ENCODE assay signal across 17 cellular contexts in genomic region chr20:58374027-58374850, GRCh38. TPM values are rescaled to one million over a fixed set of nuclear protein-coding genes. Genes with fewer than 3 reads are reported as not detected.
DNase-seq lines count a peak whose midpoint lies in the region; ATAC-seq, FAIRE-seq and TF ChIP-seq lines count a peak whose summit lies in the region.
"Had no signal": no experiment of that assay in that cellular context is flagged by ENCODE, and none has a peak within 500 bp of the region (broad histone marks: within the 10 kb centered on the region; RNA-seq: fewer than 3 reads in every experiment).

No MANE protein-coding gene starts in this region.

- no peak overlapping the region for H2BK20ac ChIP-seq in IMR-90 (ENCODE audit: low read depth, low read length)

- no peaks in the 10 kb centered on the region for H3K9me3 Mint-ChIP-seq in activated T-helper 2 cell treated with anti-CD3 and anti-CD28 coated beads, Interferon-gamma antibody, Interleukin-2, Interleukin-4, amounts not matched to agents 10 μg/mL and 5 μg/mL and 100 μg/mL, durations not matched to agents 14 hours and 24 hours and 36 hours
- H3K9me3 Mint-ChIP-seq: effector memory CD8-positive, alpha-beta T cell; stimulated activated naive CD8-positive, alpha-beta T cell treated with anti-CD3 and anti-CD28 coated beads, Interleukin-15, amount 100 ng/mL, for 72 hours had no signal

- H3K14ac ChIP-seq in IMR-90 (replicated peaks; ENCODE audit: low read depth, low read length), result peak overlapping the region; percentile 29; the same call in 1 of the 2 replicates

- H3K27me3 ChIP-seq in IMR-90 (ENCODE audit: control insufficient read depth, insufficient read depth, low read length) (no peaks in the 10 kb centered on the region), adrenal gland (no peaks in the 10 kb centered on the region)
- H3K27me3 ChIP-seq: BE2C had no signal

- H3K9ac ChIP-seq in IMR-90 (ENCODE audit: low read depth, low read length), result no peak overlapping the region

- TF ChIP-seq POLR2A in IMR-90 (IDR thresholded peaks at IDR 0.05; ENCODE audit: low read depth, low read length) (no peak), adrenal gland (IDR thresholded peaks at IDR 0.05) (no peak), GM12891 (IDR thresholded peaks at IDR 0.05; ENCODE audit: low read depth, low read length) (no peak)

- H3K18ac ChIP-seq in IMR-90 (ENCODE audit: low read depth, low read length), result no peak overlapping the region

- H3K4me3 ChIP-seq in IMR-90 (ENCODE audit: insufficient read depth, low read depth, low read length) (no peak overlapping the region), adrenal gland (no peak overlapping the region)

- no peak overlapping the region for H3K4me3 Mint-ChIP-seq in activated T-helper 2 cell treated with anti-CD3 and anti-CD28 coated beads, Interferon-gamma antibody, Interleukin-2, Interleukin-4, amounts not matched to agents 10 μg/mL and 5 μg/mL and 100 μg/mL, durations not matched to agents 14 hours and 24 hours and 36 hours (ENCODE audit: low read depth)
- H3K4me3 Mint-ChIP-seq: activated naive CD8-positive, alpha-beta T cell; effector memory CD8-positive, alpha-beta T cell; stimulated activated naive CD8-positive, alpha-beta T cell treated with anti-CD3 and anti-CD28 coated beads, Interleukin-15, amount 100 ng/mL, for 72 hours had no signal

- no peaks in the 10 kb centered on the region for H3K36me3 ChIP-seq in IMR-90 (ENCODE audit: control insufficient read depth, insufficient read depth, low read length)
- H3K36me3 ChIP-seq in adrenal gland (replicated peaks in 1 of 2), result no peaks in the 10 kb centered on the region
- H3K36me3 ChIP-seq: BE2C had no signal

- TF ChIP-seq CTCF in IMR-90 (conservative IDR thresholded peaks at IDR 0.05; ENCODE audit: low read depth, low read length), result no peak
- no peak for TF ChIP-seq CTCF in adrenal gland (IDR thresholded peaks at IDR 0.05)

- peak overlapping the region; percentile 52 for H3K4me2 ChIP-seq in IMR-90 (ENCODE audit: low read depth, low read length)

- CTCF ChIA-PET in IMR-90 (lab: Yijun Ruan, JAX), result no interaction called here

- H4K91ac ChIP-seq in IMR-90 (ENCODE audit: insufficient read depth, low read depth, low read length), result no peak overlapping the region

- dilution Hi-C loops in IMR-90 (cut with HindIII; ENCODE audit: low sequenced_read_pairs, unreplicated experiment), result no loop called here

- no TSS peak for BruUV-seq in IMR-90 (replicated peaks; lab: Mats Ljungman, UMichigan)

- peak overlapping the region; percentile 30; the same call in 1 of the 2 replicates for H2AK5ac ChIP-seq in IMR-90 (ENCODE audit: low read depth, low read length)

- H3K27ac ChIP-seq in IMR-90 (ENCODE audit: insufficient read depth, low read length), result no peak overlapping the region
- peak overlapping the region in 4 of 5 donors; percentile 40 to 78 (median 50) for H3K27ac ChIP-seq in adrenal gland

- no peak overlapping the region for H2AK9ac ChIP-seq in IMR-90 (replicated peaks; ENCODE audit: low read depth, low read length, poor library complexity)

- H3K9me3 ChIP-seq in IMR-90 (ENCODE audit: control insufficient read depth, insufficient read depth, low read length), result no peaks in the 10 kb centered on the region
- no peaks in the 10 kb centered on the region for H3K9me3 ChIP-seq in adrenal gland (replicated peaks in 1 of 3)
- H3K9me3 ChIP-seq: BE2C had no signal

- ATAC-seq in IMR-90 (ENCODE audit: low read depth), result no peak
- ATAC-seq: effector memory CD8-positive, alpha-beta T cell; stimulated activated naive CD8-positive, alpha-beta T cell treated with anti-CD3 and anti-CD28 coated beads, Interleukin-15, amount 100 ng/mL, for 72 hours had no signal

- peaks cover 17% of the 10 kb centered on the region for H3K27me3 Mint-ChIP-seq in activated T-helper 2 cell treated with anti-CD3 and anti-CD28 coated beads, Interferon-gamma antibody, Interleukin-2, Interleukin-4, amounts not matched to agents 10 μg/mL and 5 μg/mL and 100 μg/mL, durations not matched to agents 14 hours and 24 hours and 36 hours (ENCODE audit: low read depth)

- H3K56ac ChIP-seq in IMR-90 (ENCODE audit: extremely low read depth, insufficient read depth, low read length), result no peak overlapping the region

- no peak overlapping the region; the same call in 1 of the 2 replicates for H3K4ac ChIP-seq in IMR-90 (ENCODE audit: low read depth, low read length)

- H3K79me1 ChIP-seq in IMR-90 (ENCODE audit: low read depth in 1 of 2, low read length in 2 of 2), result no peaks in the 10 kb centered on the region

- H2AFZ ChIP-seq in IMR-90 (replicated peaks; ENCODE audit: low read length, poor library complexity), result peak overlapping the region; percentile 12

- H3K36me3 Mint-ChIP-seq in activated T-helper 2 cell treated with anti-CD3 and anti-CD28 coated beads, Interferon-gamma antibody, Interleukin-2, Interleukin-4, amounts not matched to agents 10 μg/mL and 5 μg/mL and 100 μg/mL, durations not matched to agents 14 hours and 24 hours and 36 hours (ENCODE audit: low read depth), result no peaks in the 10 kb centered on the region
- H3K36me3 Mint-ChIP-seq: activated naive CD8-positive, alpha-beta T cell had no signal

- H4K20me1 ChIP-seq in IMR-90 (ENCODE audit: insufficient read depth, low read length), result no peaks in the 10 kb centered on the region

- peak overlapping the region in 1 of 2 experiments; percentile 70; a peak in 3 of 4 replicates for H4K8ac ChIP-seq in IMR-90 (ENCODE audit: low read depth in 2 of 2, low read length in 2 of 2)

- H2BK120ac ChIP-seq in IMR-90 (ENCODE audit: low read depth, low read length), result no peak overlapping the region; the same call in 1 of the 2 replicates

- POLR2A ChIA-PET in IMR-90 (lab: Charles Lee; ENCODE audit: unreplicated experiment), result no interaction called here

- H3K4me1 ChIP-seq in IMR-90 (ENCODE audit: control insufficient read depth, insufficient read depth, low read length) (no peaks in the 10 kb centered on the region; the same call in 1 of the 2 replicates), adrenal gland (replicated peaks in 1 of 2) (peaks cover 9 to 18% of the 10 kb centered on the region in 2 donors)

- in situ Hi-C loops in IMR-90 (cut with MboI; ENCODE audit: low sequenced_read_pairs), result no loop called here

- TF ChIP-seq RAD21 in IMR-90 (IDR thresholded peaks at IDR 0.05; ENCODE audit: low read length), result no peak

- H2BK15ac ChIP-seq in IMR-90 (ENCODE audit: low read depth, low read length), result no peak overlapping the region

- H3K9me1 ChIP-seq in IMR-90 (ENCODE audit: insufficient read depth, low read length), result peaks cover 5% of the 10 kb centered on the region

- peak overlapping the region; percentile 57 for H4K5ac ChIP-seq in IMR-90 (ENCODE audit: low read depth, low read length)

- H3K23ac ChIP-seq in IMR-90 (ENCODE audit: low read depth, low read length), result no peak overlapping the region; the same call in 1 of the 2 replicates

- DNase-seq in IMR-90 (no peak), adrenal gland (peak; percentile 42 to 88 (median 78)), iPS-NIHi7 (ENCODE audit: extremely low spot score) (peak; percentile 19), retina (peak; percentile 7), GM12891 (ENCODE audit: insufficient read length, low spot score) (no peak)
- no peak for DNase-seq in activated T-helper 2 cell treated with anti-CD3 and anti-CD28 coated beads, Interferon-gamma antibody, Interleukin-2, Interleukin-4, amounts not matched to agents 10 μg/mL and 5 μg/mL and 100 μg/mL, durations not matched to agents 14 hours and 24 hours and 36 hours (ENCODE audit: low spot score)
- DNase-seq in activated T-cell treated with anti-CD3 and anti-CD28 coated beads, Interleukin-2, amount 50 U/mL, for 1 hour, result no peak
- DNase-seq: activated CD8-positive, alpha-beta memory T cell treated with anti-CD3 and anti-CD28 coated beads, Interleukin-2, amount 50 U/mL, for 48 hours; BE2C; DMS153; effector memory CD8-positive, alpha-beta T cell; foreskin fibroblast; GOT3; NCI-H1105; posterior cingulate gyrus; stimulated activated naive CD8-positive, alpha-beta T cell treated with anti-CD3 and anti-CD28 coated beads, Interleukin-15, amount 100 ng/mL, for 72 hours had no signal

- peaks cover 2% of the 10 kb centered on the region for H3K4me1 Mint-ChIP-seq in activated T-helper 2 cell treated with anti-CD3 and anti-CD28 coated beads, Interferon-gamma antibody, Interleukin-2, Interleukin-4, amounts not matched to agents 10 μg/mL and 5 μg/mL and 100 μg/mL, durations not matched to agents 14 hours and 24 hours and 36 hours (ENCODE audit: low read depth)
- H3K4me1 Mint-ChIP-seq: stimulated activated naive CD8-positive, alpha-beta T cell treated with anti-CD3 and anti-CD28 coated beads, Interleukin-15, amount 100 ng/mL, for 72 hours had no signal

- H2BK5ac ChIP-seq in IMR-90 (ENCODE audit: low read depth, low read length, poor library complexity, severe bottlenecking), result no peak overlapping the region

- intact Hi-C loops in IMR-90 (cut with micrococcal nuclease), result no loop called here
- intact Hi-C loops in adrenal gland (cut with DNase I), result no loop called here
- intact Hi-C loops in activated T-helper 2 cell treated with anti-CD3 and anti-CD28 coated beads, Interferon-gamma antibody, Interleukin-2, Interleukin-4, amounts not matched to agents 10 μg/mL and 5 μg/mL and 100 μg/mL, durations not matched to agents 14 hours and 24 hours and 36 hours (cut with micrococcal nuclease), result no loop called here

- WGBS in IMR-90 (ENCODE audit: extremely low coverage in 2 of 2, insufficient read length in 1 of 2), 2 experiments, result 85% methylated on average over 8 of the region's 19 CpGs; no CpG with 5 or more reads in 1 of the 2 experiments
- 50 to 66% (median 55%) methylated on average over 15 to 19 of the region's 19 CpGs for WGBS in adrenal gland, 4 donors

- FAIRE-seq in GM12891 (lab: Jason Lieb, UNC), result no peak

- H3K27ac Mint-ChIP-seq in activated T-helper 2 cell treated with anti-CD3 and anti-CD28 coated beads, Interferon-gamma antibody, Interleukin-2, Interleukin-4, amounts not matched to agents 10 μg/mL and 5 μg/mL and 100 μg/mL, durations not matched to agents 14 hours and 24 hours and 36 hours, result no peak overlapping the region
- H3K27ac Mint-ChIP-seq: activated naive CD8-positive, alpha-beta T cell had no signal

TF ChIP-seq in IMR-90, 13 proteins besides CTCF, POLR2A, EP300 and RAD21 (continues in another document):
- TF ChIP-seq CEBPB (IDR thresholded peaks at IDR 0.05; ENCODE audit: low read depth, low read length) (no peak), SMC3 (IDR thresholded peaks at IDR 0.05; ENCODE audit: low read depth, low read length) (no peak)

TF ChIP-seq in GM12891, 5 proteins besides CTCF, POLR2A, EP300 and RAD21 (continues in another document):
- TF ChIP-seq POLR2AphosphoS5 (IDR thresholded peaks at IDR 0.05; ENCODE audit: low read depth, low read length), result no peak

RNA-seq across cellular contexts. Expression of gene VAPB, which starts 14.8 kb away (rescaled TPM):
- total RNA-seq in IMR-90 (2012; rRNA removed), result 9.1 and 12.8 TPM in 2 replicates
- polyA plus RNA-seq in IMR-90 (2012; rRNA removed), result 20.8 and 26.0 TPM in 2 replicates
- 8.2 and 10.0 TPM in 2 replicates for polyA plus RNA-seq in IMR-90 (2012; cell fraction: cytosol; rRNA removed)
- 9.1 and 22.4 TPM in 2 replicates for polyA plus RNA-seq in IMR-90 (2012; cell fraction: nucleus; rRNA removed; ENCODE audit: low replicate concordance)
- total RNA-seq in adrenal gland, result 100 to 1,000 TPM in 1 of 8 donors, 10 to 100 TPM in 7; 24.6 to 103 (median 53.2) TPM
- 100 to 1,000 TPM in 1 of 3 donors, 10 to 100 TPM in 2; 27.0 to 162 (median 33.9) TPM for polyA plus RNA-seq in adrenal gland
- 35.6 and 36.2 TPM in 2 replicates for total RNA-seq in activated T-helper 2 cell treated with anti-CD3 and anti-CD28 coated beads, Interferon-gamma antibody, Interleukin-2, Interleukin-4, amounts not matched to agents 10 μg/mL and 5 μg/mL and 100 μg/mL, durations not matched to agents 14 hours and 24 hours and 36 hours
- polyA plus RNA-seq in GM12891 (2012; ENCODE audit: low read depth, missing spikeins), result 15.4 TPM

Comparison
In these comparisons a context has a peak if more than half of its experiments do, and no peak if none do; other contexts are left out.
1. DNase-seq: peak in adrenal gland (7 of 7), iPS-NIHi7 (single experiment) and retina (single experiment); none in IMR-90 (single experiment), activated T-helper 2 cell treated with anti-CD3 and anti-CD28 coated beads, Interferon-gamma antibody, Interleukin-2, Interleukin-4, amounts not matched to agents 10 μg/mL and 5 μg/mL and 100 μg/mL, durations not matched to agents 14 hours and 24 hours and 36 hours (single experiment), GM12891 (single experiment) and activated T-cell treated with anti-CD3 and anti-CD28 coated beads, Interleukin-2, amount 50 U/mL, for 1 hour (single experiment).